24 cellular contexts compared by ENCODE assay signal in the genomic region with DNA sequence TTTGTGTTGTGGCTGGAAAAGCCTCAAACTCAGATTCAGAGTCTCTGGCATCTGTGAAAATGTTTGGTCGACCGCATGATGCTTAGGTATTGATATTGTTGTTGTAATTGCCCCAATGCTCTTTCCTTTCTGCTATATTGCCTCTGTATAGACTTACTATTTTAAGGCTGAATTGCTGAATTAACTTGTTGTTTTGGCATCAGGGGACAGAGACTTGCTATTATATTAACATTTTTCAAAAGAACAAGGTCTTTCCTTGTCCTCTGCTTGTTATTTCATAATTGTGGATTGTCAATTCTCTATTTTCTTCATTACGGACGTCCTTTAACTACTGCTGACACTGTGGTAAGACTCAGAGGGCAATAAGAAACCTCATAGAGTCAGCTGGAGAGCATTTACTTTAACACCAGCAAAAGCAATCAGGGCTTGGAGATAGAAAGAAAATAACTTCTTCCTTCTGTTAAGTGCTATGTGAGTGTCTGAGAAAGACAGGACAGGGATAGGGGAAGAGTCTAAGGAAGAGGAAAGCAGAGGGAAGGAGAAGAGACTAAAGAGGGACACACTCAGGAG. TPM values are rescaled to one million over a fixed set of nuclear protein-coding genes. Genes with fewer than 3 reads are reported as not detected.
DNase-seq lines count a peak whose midpoint lies in the region; ATAC-seq, FAIRE-seq and TF ChIP-seq lines count a peak whose summit lies in the region.
"Had no signal": no experiment of that assay in that cellular context is flagged by ENCODE, and none has a peak within 500 bp of the region (broad histone marks: within the 10 kb centered on the region; RNA-seq: fewer than 3 reads in every experiment).

No MANE protein-coding gene starts in this region.

- no peaks in the 10 kb centered on the region for H4K20me1 ChIP-seq in neural progenitor cell (ENCODE audit: low read depth)

- WGBS in transverse colon (ENCODE audit: low coverage in 1 of 2), 2 donors: 69 to 84% methylated on average over 4 of the region's 4 CpGs

- H3K9me3 ChIP-seq in right atrium auricular region (no peaks in the 10 kb centered on the region), neural progenitor cell (ENCODE audit: low read depth) (no peaks in the 10 kb centered on the region), transverse colon (no peaks in the 10 kb centered on the region)
- H3K9me3 ChIP-seq: pancreas, SK-N-SH had no signal

- H3F3A ChIP-seq in neural progenitor cell (ENCODE audit: low read depth): no peaks in the 10 kb centered on the region

- no peak overlapping the region for H3K4me2 ChIP-seq in neural progenitor cell
- H3K4me2 ChIP-seq: SK-N-SH had no signal

- TF ChIP-seq EP300 in transverse colon (IDR thresholded peaks at IDR 0.05; ENCODE audit: low read depth): no peak

- H3K36me3 Mint-ChIP-seq in neural progenitor cell: no peaks in the 10 kb centered on the region

- peak overlapping the region; percentile 57 for H2AFZ ChIP-seq in neural progenitor cell (replicated peaks)

- no peak for DNase-seq in Right ventricle myocardium superior
- DNase-seq in right atrium auricular region (ENCODE audit: low spot score): no peak
- peak; percentile 80 for DNase-seq in foreskin melanocyte
- no peak for DNase-seq in neural progenitor cell (ENCODE audit: low spot score)
- DNase-seq in transverse colon: no peak
- DNase-seq in LoVo (ENCODE audit: low spot score): no peak
- DNase-seq in stimulated activated naive CD8-positive, alpha-beta T cell treated with anti-CD3 and anti-CD28 coated beads, Interleukin-15, Interleukin-2, amounts not matched to agents 100 U/mL and 50 U/mL, for 24 hours: no peak
- no peak for DNase-seq in GM19239 (ENCODE audit: insufficient read length, low spot score)
- DNase-seq: C1 segment of cervical spinal cord; DMS 273 treated with DMSO at 0.1 percent for 48 hours; effector CD8-positive, alpha-beta T cell; NCI-H1436; NCI-H2171; NCI-H69; pancreas; SK-N-SH had no signal

- no peak overlapping the region for H3K27ac ChIP-seq in right atrium auricular region
- no peak overlapping the region for H3K27ac ChIP-seq in neural progenitor cell
- H3K27ac ChIP-seq in transverse colon: peak overlapping the region; percentile 23 to 57 (median 42)
- H3K27ac ChIP-seq: cardiac muscle cell had no signal

- in situ Hi-C loops in transverse colon (cut with MboI; ENCODE audit: low pct_ligation_motif_present in 1 of 4, low pct_unique_long_range_greater_than_20kb in 1 of 4, low sequenced_read_pairs in 3 of 4): no loop called here

- TF ChIP-seq CTCF in right atrium auricular region (IDR thresholded peaks at IDR 0.05): no peak
- no peak for TF ChIP-seq CTCF in neural progenitor cell (IDR thresholded peaks at IDR 0.05)
- TF ChIP-seq CTCF in transverse colon (IDR thresholded peaks at IDR 0.05): no peak

- no peak overlapping the region for H3K9ac ChIP-seq in neural progenitor cell
- H3K9ac ChIP-seq: SK-N-SH had no signal

- FAIRE-seq in GM19239 (lab: Jason Lieb, UNC): no peak
- FAIRE-seq: A204.1, GM12892, HTR-8/SVneo, islet of Langerhans, pancreas had no signal

- intact Hi-C loops in Right ventricle myocardium superior (cut with DNase I): no loop called here
- intact Hi-C loops in transverse colon (cut with DNase I; ENCODE audit: low total_unique reads): no loop called here

- H3K27me3 ChIP-seq in right atrium auricular region: no peaks in the 10 kb centered on the region
- no peaks in the 10 kb centered on the region for H3K27me3 ChIP-seq in neural progenitor cell
- no peaks in the 10 kb centered on the region for H3K27me3 ChIP-seq in transverse colon
- H3K27me3 ChIP-seq: cardiac muscle cell, pancreas had no signal

- no peak for TF ChIP-seq POLR2A in transverse colon (IDR thresholded peaks at IDR 0.05)

- H3K36me3 ChIP-seq in right atrium auricular region (no peaks in the 10 kb centered on the region), neural progenitor cell (no peaks in the 10 kb centered on the region), transverse colon (no peaks in the 10 kb centered on the region)
- H3K36me3 ChIP-seq: cardiac muscle cell, pancreas had no signal

- H3K4me3 ChIP-seq in right atrium auricular region (no peak overlapping the region), neural progenitor cell (no peak overlapping the region), transverse colon (no peak overlapping the region)
- H3K4me3 ChIP-seq: cardiac muscle cell, pancreas had no signal

- peaks cover 2% of the 10 kb centered on the region for H3K27me3 Mint-ChIP-seq in neural progenitor cell (ENCODE audit: insufficient read depth, low read depth)

- peaks cover 0 to 30% of the 10 kb centered on the region in 2 donors for H3K4me1 ChIP-seq in right atrium auricular region
- peaks cover 10% of the 10 kb centered on the region for H3K4me1 ChIP-seq in neural progenitor cell
- peaks cover 0 to 16% (median 0%) of the 10 kb centered on the region in 4 donors for H3K4me1 ChIP-seq in transverse colon
- H3K4me1 ChIP-seq: pancreas had no signal

- peak; percentile 20 for ATAC-seq in Right ventricle myocardium superior (ENCODE audit: poor library complexity)
- no peak for ATAC-seq in stimulated activated naive CD8-positive, alpha-beta T cell treated with anti-CD3 and anti-CD28 coated beads, Interleukin-15, Interleukin-2, amounts not matched to agents 100 U/mL and 50 U/mL, for 24 hours
- ATAC-seq: activated CD4-positive, CD25-positive, alpha-beta regulatory T cell treated with anti-CD3 and anti-CD28 coated beads, Interleukin-2, amount 50 U/mL, for 24 hours; activated T-helper 17 cell treated with anti-CD3 and anti-CD28 coated beads, Interleukin-2, amount 50 U/mL, for 72 hours had no signal

- H3K9me3 Mint-ChIP-seq in neural progenitor cell: no peaks in the 10 kb centered on the region
- H3K9me3 Mint-ChIP-seq: activated T-helper 17 cell treated with anti-CD3 and anti-CD28 coated beads, Interleukin-2, amount 50 U/mL, for 72 hours had no signal

- H3K4me3 Mint-ChIP-seq in neural progenitor cell: no peak overlapping the region
- H3K4me3 Mint-ChIP-seq: activated T-helper 17 cell treated with anti-CD3 and anti-CD28 coated beads, Interleukin-2, amount 50 U/mL, for 72 hours had no signal

- peaks cover 9% of the 10 kb centered on the region for H3K4me1 Mint-ChIP-seq in neural progenitor cell
- H3K4me1 Mint-ChIP-seq: activated T-helper 17 cell treated with anti-CD3 and anti-CD28 coated beads, Interleukin-2, amount 50 U/mL, for 72 hours had no signal

- H3K27ac Mint-ChIP-seq in neural progenitor cell: no peak overlapping the region
- H3K27ac Mint-ChIP-seq: activated T-helper 17 cell treated with anti-CD3 and anti-CD28 coated beads, Interleukin-2, amount 50 U/mL, for 72 hours had no signal

- no peaks in the 10 kb centered on the region for H3K79me2 ChIP-seq in neural progenitor cell (ENCODE audit: low read depth)

RNA-seq across cellular contexts. Expression of a gene that starts 17.6 kb away (rescaled TPM):
- total RNA-seq in Right ventricle myocardium superior: 26.2 TPM
- 10 to 100 TPM; 13.8 to 19.0 TPM for total RNA-seq in right atrium auricular region
- not detected in 2 replicates for total RNA-seq in neural progenitor cell (ENCODE audit: low replicate concordance)
- total RNA-seq in transverse colon: 10 to 100 TPM in 3 of 4 donors, 1 to 10 TPM in 1; 4.4 to 20.2 (median 14.0) TPM
- total RNA-seq: activated T-helper 17 cell treated with anti-CD3 and anti-CD28 coated beads, Interleukin-2, amount 50 U/mL, for 72 hours; OCI-LY7 had no signal

RNA-seq across cellular contexts. Expression of a gene that starts 55.5 kb away (rescaled TPM):
- total RNA-seq in Right ventricle myocardium superior: 11.1 TPM
- total RNA-seq in right atrium auricular region: 10 to 100 TPM in 1 of 2 donors, 1 to 10 TPM in 1; 9.9 to 10.4 TPM
- total RNA-seq in neural progenitor cell (ENCODE audit: low replicate concordance): 19.0 and 32.0 TPM in 2 replicates
- 10 to 100 TPM in 3 of 4 donors, 1 to 10 TPM in 1; 1.5 to 23.6 (median 16.2) TPM for total RNA-seq in transverse colon

Comparison
In these comparisons a context has a peak if more than half of its experiments do, and no peak if none do; other contexts are left out.
1. H3K27ac ChIP-seq: peak in transverse colon (4 of 4); none in right atrium auricular region (0 of 2) and neural progenitor cell (single experiment).